ENCODE assay signal across 2 cellular contexts in genomic region chr21:45313015-45313414, GRCh38.
TF ChIP-seq lines count a peak whose summit lies in the region.

No MANE protein-coding gene starts in this region.

TF ChIP-seq in IMR-90, 13 proteins besides CTCF, POLR2A, EP300 and RAD21:
- TF ChIP-seq ELK1 (IDR thresholded peaks at IDR 0.05; ENCODE audit: borderline replicate concordance, low read depth, low read length) = no peak
- no peak for TF ChIP-seq MAZ (IDR thresholded peaks at IDR 0.05; ENCODE audit: borderline replicate concordance, low read depth, low read length)
- no peak for TF ChIP-seq NFE2L2 (IDR thresholded peaks at IDR 0.05; ENCODE audit: low read depth, low read length)
- TF ChIP-seq USF2 (IDR thresholded peaks at IDR 0.05; ENCODE audit: low read depth, low read length) = no peak
- TF ChIP-seq CEBPB (IDR thresholded peaks at IDR 0.05; ENCODE audit: low read depth, low read length) = no peak
- no peak for TF ChIP-seq CHD1 (IDR thresholded peaks at IDR 0.05; ENCODE audit: low read depth, low read length)
TF ChIP-seq in IMR-90: peak in this region for 0.

TF ChIP-seq in WTC11, 78 proteins besides CTCF, POLR2A, EP300 and RAD21 (continued from another document):
- TF ChIP-seq ATF6 (CRISPR knock-in tag; IDR thresholded peaks at IDR 0.05) (no peak), ZNF263 (CRISPR knock-in tag; IDR thresholded peaks at IDR 0.05; ENCODE audit: low read depth) (no peak), MAX (CRISPR knock-in tag; IDR thresholded peaks at IDR 0.05) (no peak), IRF1 (CRISPR knock-in tag; IDR thresholded peaks at IDR 0.05) (no peak), USF2 (CRISPR knock-in tag; IDR thresholded peaks at IDR 0.05) (no peak), FOXP4 (CRISPR knock-in tag; IDR thresholded peaks at IDR 0.05) (no peak), NFE2L1 (CRISPR knock-in tag; IDR thresholded peaks at IDR 0.05) (no peak), PREB (CRISPR knock-in tag; IDR thresholded peaks at IDR 0.05; ENCODE audit: borderline replicate concordance) (no peak), GABPB1 (CRISPR knock-in tag; IDR thresholded peaks at IDR 0.05) (no peak), E2F4 (CRISPR knock-in tag; IDR thresholded peaks at IDR 0.05; ENCODE audit: borderline replicate concordance, low read depth) (no peak), CREM (CRISPR knock-in tag; IDR thresholded peaks at IDR 0.05) (no peak), HMGA2 (CRISPR knock-in tag; IDR thresholded peaks at IDR 0.05) (no peak), NFATC4 (CRISPR knock-in tag; IDR thresholded peaks at IDR 0.05) (no peak)
